ENCODE assay signal across 38 cellular contexts in the genomic region with DNA sequence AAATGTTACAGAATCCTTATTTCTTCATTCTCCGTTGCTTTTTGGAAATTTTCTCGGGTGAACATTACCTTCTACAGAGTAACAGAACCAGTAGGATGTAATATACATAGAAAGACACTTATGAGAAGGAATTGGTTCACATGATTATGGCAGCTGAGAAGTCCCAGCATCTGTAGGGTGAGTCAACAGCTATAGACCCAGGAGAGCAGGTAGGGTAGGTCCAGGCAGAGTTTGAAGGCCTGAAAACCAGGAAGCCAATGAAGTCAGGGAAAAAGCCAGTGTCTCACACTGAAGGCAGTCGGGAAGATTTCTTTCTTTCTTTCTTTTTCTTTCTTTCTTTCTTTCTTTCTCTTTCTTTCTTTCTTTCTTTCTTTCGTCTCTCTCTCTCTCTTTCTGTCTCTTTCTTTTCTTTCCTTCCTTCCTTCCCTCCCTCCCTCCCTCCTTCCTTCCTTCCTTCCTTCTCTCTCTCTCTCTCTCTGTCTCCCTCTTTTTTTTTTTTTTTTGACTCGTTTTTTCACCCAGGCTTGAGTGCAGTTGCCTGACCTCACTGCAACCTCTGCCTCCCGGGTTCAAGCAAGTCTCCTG.
"Had no signal": no experiment of that assay in that cellular context is flagged by ENCODE, and none has a peak within 500 bp of the region (broad histone marks: within the 10 kb centered on the region; RNA-seq: fewer than 3 reads in every experiment).

No MANE protein-coding gene starts in this region.

- H3K4me1 ChIP-seq: ascending aorta, Peyer's patch had no signal

- H3K9me3 ChIP-seq: ascending aorta, Peyer's patch had no signal

- ATAC-seq: activated CD8-positive, alpha-beta memory T cell treated with anti-CD3 and anti-CD28 coated beads, Interleukin-2, amount 10 ng/mL, durations not matched to agents 7 days and 5 days; activated T-cell treated with anti-CD3 and anti-CD28 coated beads, Interleukin-2, amount 50 U/mL, for 72 hours; activated T-helper 17 cell treated with anti-CD3 and anti-CD28 coated beads, Interleukin-2, amount 50 U/mL, for 72 hours; PC-3 had no signal

- H3K27me3 Mint-ChIP-seq: activated CD8-positive, alpha-beta memory T cell treated with anti-CD3 and anti-CD28 coated beads, Interleukin-2, amount 10 ng/mL, durations not matched to agents 7 days and 5 days; activated naive CD8-positive, alpha-beta T cell treated with anti-CD3 and anti-CD28 coated beads for 36 hours; activated T-helper 17 cell treated with anti-CD3 and anti-CD28 coated beads, Interleukin-2, amount 50 U/mL, for 72 hours had no signal

- H3K27me3 ChIP-seq: ascending aorta, Peyer's patch had no signal

- H3K9me3 Mint-ChIP-seq: activated CD4-positive, alpha-beta memory T cell treated with anti-CD3 and anti-CD28 coated beads, Interleukin-2, amount 10 ng/mL, durations not matched to agents 7 days and 5 days; activated naive CD8-positive, alpha-beta T cell treated with anti-CD3 and anti-CD28 coated beads for 36 hours; activated T-cell treated with anti-CD3 and anti-CD28 coated beads, Interleukin-2, amount 50 U/mL, for 72 hours; activated T-helper 17 cell treated with anti-CD3 and anti-CD28 coated beads, Interleukin-2, amount 50 U/mL, for 72 hours had no signal

- H3K36me3 Mint-ChIP-seq: activated CD8-positive, alpha-beta memory T cell treated with anti-CD3 and anti-CD28 coated beads, Interleukin-2, amount 10 ng/mL, durations not matched to agents 7 days and 5 days; activated naive CD8-positive, alpha-beta T cell treated with anti-CD3 and anti-CD28 coated beads for 36 hours had no signal

- H3K36me3 ChIP-seq: ascending aorta, Peyer's patch had no signal

- H3K4me3 ChIP-seq: ascending aorta, Peyer's patch had no signal

- DNase-seq: activated CD4-positive, alpha-beta memory T cell treated with anti-CD3 and anti-CD28 coated beads, Interleukin-2, amount 10 ng/mL, durations not matched to agents 7 days and 5 days; activated CD4-positive, alpha-beta T cell treated with anti-CD3 and anti-CD28 coated beads for 1 hour; activated CD4-positive, alpha-beta T cell treated with anti-CD3 and anti-CD28 coated beads for 48 hours; activated CD4-positive, CD25-positive, alpha-beta regulatory T cell; activated CD8-positive, alpha-beta memory T cell treated with anti-CD3 and anti-CD28 coated beads for 24 hours; activated CD8-positive, alpha-beta memory T cell treated with anti-CD3 and anti-CD28 coated beads, Interleukin-2, amount 10 ng/mL, durations not matched to agents 7 days and 5 days; activated CD8-positive, alpha-beta memory T cell treated with anti-CD3 and anti-CD28 coated beads, Interleukin-2, amount 50 U/mL, for 48 hours; activated effector memory CD4-positive, alpha-beta T cell treated with anti-CD3 and anti-CD28 coated beads, Interleukin-2, amount 50 U/mL, for 16 hours; activated naive CD4-positive, alpha-beta T cell; activated naive CD4-positive, alpha-beta T cell treated with anti-CD3 and anti-CD28 coated beads, Interleukin-2, amount 50 U/mL, for 16 hours; activated naive CD8-positive, alpha-beta T cell treated with anti-CD3 and anti-CD28 coated beads for 36 hours; activated T-cell treated with anti-CD3 and anti-CD28 coated beads, Interleukin-2, amount 50 U/mL, for 1 hour; activated T-cell treated with anti-CD3 and anti-CD28 coated beads, Interleukin-2, amount 50 U/mL, for 72 hours; amniotic stem cell; MM.1S; MV-4-11; NCI-H1092 treated with DMSO at 0.1 percent for 48 hours; NCI-H1417; NCI-H146; NCI-H187; NCI-H2029 treated with DMSO at 0.1 percent for 48 hours; NCI-H2107; NCI-H2171; NCI-H510A; NCI-H526; NCI-H748 treated with DMSO at 0.1 percent for 48 hours; NK-92 treated with Interleukin-12 subunit alpha and Interleukin-12 subunit beta, amount 100 ng/mL, for 24 hours; PC-3; Peyer's patch; Right ventricle myocardium superior; RPMI8226; SW 1271; T-helper 1 cell; T-helper 2 cell; T-helper 9 cell had no signal

- H3K27ac ChIP-seq: ascending aorta, Peyer's patch, VCaP had no signal

- H3K4me3 Mint-ChIP-seq: activated CD4-positive, alpha-beta memory T cell treated with anti-CD3 and anti-CD28 coated beads, Interleukin-2, amount 10 ng/mL, durations not matched to agents 7 days and 5 days; activated CD8-positive, alpha-beta memory T cell treated with anti-CD3 and anti-CD28 coated beads, Interleukin-2, amount 10 ng/mL, durations not matched to agents 7 days and 5 days; activated naive CD8-positive, alpha-beta T cell treated with anti-CD3 and anti-CD28 coated beads for 36 hours; activated T-cell treated with anti-CD3 and anti-CD28 coated beads, Interleukin-2, amount 50 U/mL, for 72 hours; activated T-helper 17 cell treated with anti-CD3 and anti-CD28 coated beads, Interleukin-2, amount 50 U/mL, for 72 hours had no signal

- H3K27ac Mint-ChIP-seq: activated CD4-positive, alpha-beta memory T cell treated with anti-CD3 and anti-CD28 coated beads, Interleukin-2, amount 10 ng/mL, durations not matched to agents 7 days and 5 days; activated CD8-positive, alpha-beta memory T cell treated with anti-CD3 and anti-CD28 coated beads, Interleukin-2, amount 10 ng/mL, durations not matched to agents 7 days and 5 days; activated naive CD8-positive, alpha-beta T cell treated with anti-CD3 and anti-CD28 coated beads for 36 hours; activated T-cell treated with anti-CD3 and anti-CD28 coated beads, Interleukin-2, amount 50 U/mL, for 72 hours; activated T-helper 17 cell treated with anti-CD3 and anti-CD28 coated beads, Interleukin-2, amount 50 U/mL, for 72 hours had no signal
